Comparison of ENCODE assay signal across 18 cellular contexts in the genomic region with DNA sequence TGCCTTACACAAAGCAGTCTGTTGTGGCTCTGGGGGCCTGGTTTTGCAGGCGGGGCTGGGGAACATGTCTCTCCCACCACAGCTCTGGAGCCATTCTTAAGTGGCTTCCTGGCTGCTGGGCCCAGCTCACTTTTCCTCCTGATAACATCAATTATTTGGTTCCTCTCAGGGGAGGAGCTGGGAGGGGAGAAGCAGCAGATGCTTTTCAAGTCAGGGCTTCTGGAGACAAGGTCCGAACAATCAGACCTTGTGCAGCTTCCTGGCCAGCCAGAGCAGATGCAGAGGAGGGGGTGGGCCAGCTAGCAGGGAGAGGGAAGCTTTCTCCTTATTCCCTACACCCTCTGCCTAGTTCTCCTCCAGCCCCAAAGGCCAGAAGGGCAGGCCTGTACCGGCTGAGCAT. TPM values are rescaled to one million over a fixed set of nuclear protein-coding genes. Genes with fewer than 3 reads are reported as not detected.
DNase-seq lines count a peak whose midpoint lies in the region; ATAC-seq lines count a peak whose summit lies in the region.
"Had no signal": no experiment of that assay in that cellular context is flagged by ENCODE, and none has a peak within 500 bp of the region (broad histone marks: within the 10 kb centered on the region; RNA-seq: fewer than 3 reads in every experiment).

No MANE protein-coding gene starts in this region.

- H3K27ac ChIP-seq in mesendoderm (ENCODE audit: low read depth, low read length): no peak overlapping the region
- H3K27ac ChIP-seq: hepatocyte, SJSA1, tibial artery had no signal

- H3K56ac ChIP-seq in mesendoderm (ENCODE audit: low read length): no peak overlapping the region

- POLR2A ChIA-PET in activated CD4-positive, alpha-beta memory T cell treated with anti-CD3 and anti-CD28 coated beads for 36 hours (lab: Charles Lee): interaction anchor here (0.5 to 1.3 kb wide), 2 partner anchors 21 to 58 kb away, joined by 3 to 4 read pairs; no protein-coding TSS in a partner anchor
- POLR2A ChIA-PET in activated CD4-positive, alpha-beta T cell treated with anti-CD3 and anti-CD28 coated beads for 36 hours (lab: Charles Lee): no interaction called here

- no CpG with 5 or more reads among the region's 3 CpGs for WGBS in mesendoderm (ENCODE audit: extremely low coverage, insufficient coverage, low lambda C conversion rate)

- no peak overlapping the region for H2BK15ac ChIP-seq in mesendoderm (replicated peaks; ENCODE audit: low read depth)

- CTCF ChIA-PET in activated CD4-positive, alpha-beta memory T cell treated with anti-CD3 and anti-CD28 coated beads for 36 hours (lab: Charles Lee): interaction anchor here (1.2 to 1.4 kb wide), 2 partner anchors 110 to 155 kb away, joined by 3 to 5 read pairs; no protein-coding TSS in a partner anchor
- CTCF ChIA-PET in activated CD4-positive, alpha-beta T cell treated with anti-CD3 and anti-CD28 coated beads for 36 hours (lab: Charles Lee): no interaction called here

- peaks cover 8% of the 10 kb centered on the region for H3K4me1 Mint-ChIP-seq in activated CD4-positive, alpha-beta memory T cell treated with anti-CD3 and anti-CD28 coated beads for 36 hours (ENCODE audit: low read depth)
- H3K4me1 Mint-ChIP-seq in activated CD4-positive, alpha-beta T cell treated with anti-CD3 and anti-CD28 coated beads for 36 hours: no peaks in the 10 kb centered on the region
- H3K4me1 Mint-ChIP-seq: activated B cell treated with CpG ODN at 0.5 μM for 24 hours, CD14-positive monocyte had no signal

- H3K9ac ChIP-seq in mesendoderm (ENCODE audit: low read length): no peak overlapping the region

- H3K36me3 ChIP-seq in mesendoderm (ENCODE audit: control insufficient read depth, insufficient read depth, low read length): peaks cover 24% of the 10 kb centered on the region

- peaks cover 24% of the 10 kb centered on the region for H3K36me3 Mint-ChIP-seq in activated CD4-positive, alpha-beta memory T cell treated with anti-CD3 and anti-CD28 coated beads for 36 hours
- peaks cover 32% of the 10 kb centered on the region for H3K36me3 Mint-ChIP-seq in activated CD4-positive, alpha-beta T cell treated with anti-CD3 and anti-CD28 coated beads for 36 hours (ENCODE audit: low read depth)

- H3K27me3 ChIP-seq in mesendoderm (ENCODE audit: insufficient read depth, low read length, poor library complexity): no peaks in the 10 kb centered on the region
- H3K27me3 ChIP-seq: adrenal gland, hepatocyte had no signal

- H3K23ac ChIP-seq in mesendoderm (ENCODE audit: low read length): no peak overlapping the region

- no peak overlapping the region for H2BK5ac ChIP-seq in mesendoderm (ENCODE audit: low read length)

- H3K4ac ChIP-seq in mesendoderm (ENCODE audit: low read depth, low read length): no peak overlapping the region

- no peak overlapping the region for H4K8ac ChIP-seq in mesendoderm (ENCODE audit: low read depth, low read length)

- no peak overlapping the region for H3K4me2 ChIP-seq in mesendoderm (ENCODE audit: low read length)
- H3K4me2 ChIP-seq: hepatocyte had no signal

- ATAC-seq in activated CD4-positive, alpha-beta T cell treated with anti-CD3 and anti-CD28 coated beads for 36 hours: no peak

- H4K5ac ChIP-seq in mesendoderm (ENCODE audit: low read length): no peak overlapping the region

- no peaks in the 10 kb centered on the region for H3K4me1 ChIP-seq in mesendoderm (ENCODE audit: control insufficient read depth, low read depth, low read length)
- H3K4me1 ChIP-seq: adrenal gland, SJSA1 had no signal

- H3K79me1 ChIP-seq in mesendoderm (ENCODE audit: low read length): no peaks in the 10 kb centered on the region

- H2AK5ac ChIP-seq in mesendoderm (ENCODE audit: low read length): no peak overlapping the region

- peak overlapping the region; percentile 23 for H3K27ac Mint-ChIP-seq in activated CD4-positive, alpha-beta memory T cell treated with anti-CD3 and anti-CD28 coated beads for 36 hours
- no peak overlapping the region for H3K27ac Mint-ChIP-seq in activated CD4-positive, alpha-beta T cell treated with anti-CD3 and anti-CD28 coated beads for 36 hours
- H3K27ac Mint-ChIP-seq: activated B cell treated with CpG ODN at 0.5 μM for 24 hours had no signal

- no peak overlapping the region for H3K18ac ChIP-seq in mesendoderm (ENCODE audit: low read length)

- no peaks in the 10 kb centered on the region for H3K27me3 Mint-ChIP-seq in activated CD4-positive, alpha-beta memory T cell treated with anti-CD3 and anti-CD28 coated beads for 36 hours
- H3K27me3 Mint-ChIP-seq in activated CD4-positive, alpha-beta T cell treated with anti-CD3 and anti-CD28 coated beads for 36 hours: no peaks in the 10 kb centered on the region
- H3K27me3 Mint-ChIP-seq: activated B cell treated with CpG ODN at 0.5 μM for 24 hours had no signal

- DNase-seq in ELF-1 (ENCODE audit: low read depth, low spot score) (peak; percentile 62), Kasumi-1 (lab: John Stamatoyannopoulos, UW) (peak; percentile 71 to 74), mesendoderm (peak; percentile 63), NCI-H1105 treated with DMSO at 0.1 percent for 48 hours (lab: John Stamatoyannopoulos, UW) (no peak), NCI-H146 treated with DMSO at 0.1 percent for 48 hours (lab: John Stamatoyannopoulos, UW; ENCODE audit: unreplicated experiment) (no peak)
- DNase-seq in activated CD4-positive, alpha-beta memory T cell treated with anti-CD3 and anti-CD28 coated beads for 36 hours: no peak
- no peak for DNase-seq in activated CD4-positive, alpha-beta T cell treated with anti-CD3 and anti-CD28 coated beads for 36 hours
- DNase-seq: activated B cell treated with CpG ODN at 0.5 μM for 24 hours, activated T-cell treated with anti-CD3 and anti-CD28 coated beads for 4 hours, adrenal gland, erythroblast, left cardiac atrium, NCI-H2029 treated with DMSO at 0.1 percent for 48 hours, tibial artery had no signal

- H3K4me3 Mint-ChIP-seq in activated CD4-positive, alpha-beta memory T cell treated with anti-CD3 and anti-CD28 coated beads for 36 hours: no peak overlapping the region
- no peak overlapping the region for H3K4me3 Mint-ChIP-seq in activated CD4-positive, alpha-beta T cell treated with anti-CD3 and anti-CD28 coated beads for 36 hours
- H3K4me3 Mint-ChIP-seq: activated B cell treated with CpG ODN at 0.5 μM for 24 hours, CD14-positive monocyte had no signal

- no peaks in the 10 kb centered on the region for H3K79me2 ChIP-seq in mesendoderm (ENCODE audit: control insufficient read depth, insufficient read depth, low read length)
- H3K79me2 ChIP-seq: hepatocyte had no signal

- H3K9me3 Mint-ChIP-seq in activated CD4-positive, alpha-beta memory T cell treated with anti-CD3 and anti-CD28 coated beads for 36 hours: no peaks in the 10 kb centered on the region
- H3K9me3 Mint-ChIP-seq in activated CD4-positive, alpha-beta T cell treated with anti-CD3 and anti-CD28 coated beads for 36 hours (ENCODE audit: low read depth): no peaks in the 10 kb centered on the region
- H3K9me3 Mint-ChIP-seq: activated B cell treated with CpG ODN at 0.5 μM for 24 hours, CD14-positive monocyte had no signal

- intact Hi-C loops in activated CD4-positive, alpha-beta memory T cell treated with anti-CD3 and anti-CD28 coated beads for 36 hours (cut with micrococcal nuclease): no loop called here
- intact Hi-C loops in activated CD4-positive, alpha-beta T cell treated with anti-CD3 and anti-CD28 coated beads for 36 hours (cut with DNase I, micrococcal nuclease): no loop called here

- no peak overlapping the region for H3K4me3 ChIP-seq in mesendoderm (ENCODE audit: low read length)
- H3K4me3 ChIP-seq: adrenal gland, hepatocyte, SJSA1, tibial artery had no signal

- no peak overlapping the region for H2BK120ac ChIP-seq in mesendoderm (ENCODE audit: low read depth, low read length)

RNA-seq across cellular contexts. Expression of a gene that starts 3.7 kb away (rescaled TPM):
- total RNA-seq in activated CD4-positive, alpha-beta memory T cell treated with anti-CD3 and anti-CD28 coated beads for 36 hours: 1 to 10 TPM; 3.9 to 4.0 TPM
- polyA plus RNA-seq in mesendoderm (2013, experiment 1 of 2): 2.7 TPM
- polyA plus RNA-seq in mesendoderm (2013, experiment 2 of 2): 3.0 TPM
- total RNA-seq in activated CD4-positive, alpha-beta T cell treated with anti-CD3 and anti-CD28 coated beads for 36 hours: 1 to 10 TPM; 4.7 to 5.7 TPM
- polyA plus RNA-seq: CD14-positive monocyte had no signal

RNA-seq across cellular contexts. Expression of a gene that starts 9.5 kb away (rescaled TPM):
- 1 to 10 TPM in 1 of 2 experiments, under 1 TPM in 1; 0.90 to 2.3 TPM for total RNA-seq in activated CD4-positive, alpha-beta memory T cell treated with anti-CD3 and anti-CD28 coated beads for 36 hours
- polyA plus RNA-seq in mesendoderm (2013, experiment 1 of 2): 0.13 TPM
- polyA plus RNA-seq in mesendoderm (2013, experiment 2 of 2): 0.15 TPM
- total RNA-seq in activated CD4-positive, alpha-beta T cell treated with anti-CD3 and anti-CD28 coated beads for 36 hours: 1 to 10 TPM; 2.1 to 2.4 TPM
- total RNA-seq: chondrocyte, SJSA1 had no signal
- polyA plus RNA-seq: CD14-positive monocyte had no signal

RNA-seq across cellular contexts. Expression of a gene that starts 31.1 kb away (rescaled TPM):
- total RNA-seq in activated CD4-positive, alpha-beta memory T cell treated with anti-CD3 and anti-CD28 coated beads for 36 hours: 10 to 100 TPM; 65.1 to 68.0 TPM
- polyA plus RNA-seq in mesendoderm (2013, experiment 1 of 2): 52.2 TPM
- 51.8 TPM for polyA plus RNA-seq in mesendoderm (2013, experiment 2 of 2)
- 10 to 100 TPM; 61.7 to 64.6 TPM for total RNA-seq in activated CD4-positive, alpha-beta T cell treated with anti-CD3 and anti-CD28 coated beads for 36 hours

RNA-seq across cellular contexts. Expression of a gene that starts 32.6 kb away (rescaled TPM):
- total RNA-seq in activated CD4-positive, alpha-beta memory T cell treated with anti-CD3 and anti-CD28 coated beads for 36 hours: 1 to 10 TPM; 6.8 to 9.1 TPM
- polyA plus RNA-seq in mesendoderm (2013, experiment 1 of 2): 0.48 TPM
- polyA plus RNA-seq in mesendoderm (2013, experiment 2 of 2): 0.56 TPM
- total RNA-seq in activated CD4-positive, alpha-beta T cell treated with anti-CD3 and anti-CD28 coated beads for 36 hours: 10 to 100 TPM; 10.2 to 10.5 TPM

RNA-seq across cellular contexts. Expression of a gene that starts 38.7 kb away (rescaled TPM):
- total RNA-seq in activated CD4-positive, alpha-beta memory T cell treated with anti-CD3 and anti-CD28 coated beads for 36 hours: 100 to 1,000 TPM in 1 of 2 experiments, 10 to 100 TPM in 1; 99.5 to 105 TPM
- polyA plus RNA-seq in mesendoderm (2013, experiment 1 of 2): 115 TPM
- polyA plus RNA-seq in mesendoderm (2013, experiment 2 of 2): 112 TPM
- total RNA-seq in activated CD4-positive, alpha-beta T cell treated with anti-CD3 and anti-CD28 coated beads for 36 hours: 100 to 1,000 TPM; 108 to 117 TPM

Comparison
In these comparisons a context has a peak if more than half of its experiments do, and no peak if none do; other contexts are left out.
1. DNase-seq: peak in ELF-1 (single experiment), Kasumi-1 (2 of 2) and mesendoderm (single experiment); none in activated CD4-positive, alpha-beta memory T cell treated with anti-CD3 and anti-CD28 coated beads for 36 hours (single experiment), NCI-H1105 treated with DMSO at 0.1 percent for 48 hours (single experiment), activated CD4-positive, alpha-beta T cell treated with anti-CD3 and anti-CD28 coated beads for 36 hours (single experiment) and NCI-H146 treated with DMSO at 0.1 percent for 48 hours (single experiment).